ENCODE assay signal across 8 cellular contexts in the genomic region with DNA sequence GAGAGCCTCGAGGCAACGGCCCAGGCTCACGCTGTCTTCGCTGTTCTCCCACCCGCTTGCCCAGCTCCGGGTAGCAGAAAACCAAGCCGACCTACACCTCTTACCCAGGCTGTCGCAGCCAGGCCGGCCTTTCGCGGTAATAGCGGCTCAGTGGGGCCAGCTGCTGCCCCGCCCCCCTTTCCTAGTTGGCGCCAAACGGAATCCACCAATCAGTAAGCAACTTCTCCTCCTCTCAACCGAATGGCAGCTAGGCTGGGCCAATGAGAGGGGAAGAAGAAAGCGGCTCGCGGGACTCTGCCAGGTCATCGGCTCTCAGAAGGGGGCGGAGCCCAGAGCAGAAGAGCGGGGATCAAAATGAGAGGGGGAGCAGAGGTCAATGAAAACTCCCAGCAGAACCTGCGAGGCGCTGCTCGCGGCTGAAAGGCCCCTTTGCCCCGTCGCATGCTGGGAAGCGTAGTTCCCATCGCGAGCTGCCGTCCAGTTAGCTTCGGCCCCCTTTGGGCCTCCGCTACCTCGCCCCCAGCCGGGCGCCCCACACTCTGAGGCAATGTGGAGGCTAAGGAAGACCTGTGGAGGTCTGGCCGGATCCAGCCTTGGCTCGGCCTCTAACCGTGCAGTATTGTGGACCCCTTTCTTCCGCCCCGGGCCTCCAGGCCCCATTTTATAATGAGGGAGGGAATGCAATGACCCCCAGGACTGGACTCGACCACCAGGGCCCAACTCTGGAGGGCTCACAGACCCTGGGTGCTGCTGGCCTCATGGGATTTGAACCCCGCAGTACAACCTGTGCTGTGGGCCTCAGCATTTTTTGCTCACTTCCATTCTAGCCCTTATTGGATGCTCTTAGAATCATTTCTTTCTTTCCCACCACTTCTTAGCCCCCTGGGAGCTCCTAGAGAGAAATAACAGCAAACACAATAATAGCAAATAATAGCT. TPM values are rescaled to one million over a fixed set of nuclear protein-coding genes. Genes with fewer than 3 reads are reported as not detected.
A peak's percentile ranks its signal among the peaks of the same experiment; 100 is the strongest.
DNase-seq lines count a peak whose midpoint lies in the region; ATAC-seq and TF ChIP-seq lines count a peak whose summit lies in the region.

A gene (minus strand): TSS at position 152 of the 936 bp plus-strand sequence. CDS start 470 bp downstream, outside the sequence.

- H3K4me3 Mint-ChIP-seq in T-helper 1 cell treated with Interleukin-12 subunit alpha and Interleukin-12 subunit beta and Interleukin-4 antibody, amounts not matched to agents 30 μg/mL and 1 μg/mL, for 36 hours: peak within 1 kb of the TSS; percentile 92

- H3K27ac Mint-ChIP-seq in T-helper 1 cell treated with Interleukin-12 subunit alpha and Interleukin-12 subunit beta and Interleukin-4 antibody, amounts not matched to agents 30 μg/mL and 1 μg/mL, for 36 hours: peak within 1 kb of the TSS; percentile 83

- in situ Hi-C loops in GM13977 (cut with MboI; ENCODE audit: low pct_unique_long_range_greater_than_20kb, low sequenced_read_pairs, unreplicated experiment): no loop called here

- peaks cover 23% of the 10 kb centered on the region for H3K4me1 Mint-ChIP-seq in T-helper 1 cell treated with Interleukin-12 subunit alpha and Interleukin-12 subunit beta and Interleukin-4 antibody, amounts not matched to agents 30 μg/mL and 1 μg/mL, for 36 hours (ENCODE audit: low read depth)

- no peaks in the 10 kb centered on the region for H3K27me3 Mint-ChIP-seq in T-helper 1 cell treated with Interleukin-12 subunit alpha and Interleukin-12 subunit beta and Interleukin-4 antibody, amounts not matched to agents 30 μg/mL and 1 μg/mL, for 36 hours (ENCODE audit: low read depth)

- TF ChIP-seq CTCF in GM13977 (IDR thresholded peaks at IDR 0.05; ENCODE audit: extremely low read depth, insufficient read depth, missing control alignments): no peak

- no peaks in the 10 kb centered on the region for H3K9me3 Mint-ChIP-seq in T-helper 1 cell treated with Interleukin-12 subunit alpha and Interleukin-12 subunit beta and Interleukin-4 antibody, amounts not matched to agents 30 μg/mL and 1 μg/mL, for 36 hours

- peaks cover 10% of the 10 kb centered on the region for H3K36me3 Mint-ChIP-seq in T-helper 1 cell treated with Interleukin-12 subunit alpha and Interleukin-12 subunit beta and Interleukin-4 antibody, amounts not matched to agents 30 μg/mL and 1 μg/mL, for 36 hours (ENCODE audit: low read depth)

- ATAC-seq in HG02884 (IDR thresholded peaks at IDR 0.05; ENCODE audit: unreplicated experiment) (peak; percentile 93), left cardiac atrium (peak; percentile 99)

- intact Hi-C loops in left cardiac atrium (cut with DNase I): no loop called here
- intact Hi-C loops in posterior vena cava (cut with DNase I): no loop called here

- DNase-seq in GM13977 (ENCODE audit: low spot score) (peak; percentile 98), NCI-H1694 (lab: John Stamatoyannopoulos, UW) (peak; percentile 81), amygdala (lab: John Stamatoyannopoulos, UW) (peak; percentile 47 to 97 (median 92)), left cardiac atrium (peak; percentile 96), posterior vena cava (ENCODE audit: low spot score) (peak; percentile 98), ureter (ENCODE audit: low spot score) (peak; percentile 97)

RNA-seq across cellular contexts. Expression of the gene that starts here (rescaled TPM):
- total RNA-seq in left cardiac atrium (under 1 TPM; 0.65 to 0.94 TPM), posterior vena cava (under 1 TPM; 0.43 to 0.65 TPM), ureter (2.1 TPM)

Comparison
In these comparisons a context has a peak if more than half of its experiments do, and no peak if none do; other contexts are left out.
1. Peak in every context shown above with its lines: DNase-seq and ATAC-seq.
2. Peak in DNase-seq and ATAC-seq in left cardiac atrium; RNA of the gene not detected or under 1 TPM.
3. Peak in DNase-seq in posterior vena cava; RNA of the gene not detected or under 1 TPM.